Comparison of ENCODE assay signal across 1 cellular context in the genomic region with DNA sequence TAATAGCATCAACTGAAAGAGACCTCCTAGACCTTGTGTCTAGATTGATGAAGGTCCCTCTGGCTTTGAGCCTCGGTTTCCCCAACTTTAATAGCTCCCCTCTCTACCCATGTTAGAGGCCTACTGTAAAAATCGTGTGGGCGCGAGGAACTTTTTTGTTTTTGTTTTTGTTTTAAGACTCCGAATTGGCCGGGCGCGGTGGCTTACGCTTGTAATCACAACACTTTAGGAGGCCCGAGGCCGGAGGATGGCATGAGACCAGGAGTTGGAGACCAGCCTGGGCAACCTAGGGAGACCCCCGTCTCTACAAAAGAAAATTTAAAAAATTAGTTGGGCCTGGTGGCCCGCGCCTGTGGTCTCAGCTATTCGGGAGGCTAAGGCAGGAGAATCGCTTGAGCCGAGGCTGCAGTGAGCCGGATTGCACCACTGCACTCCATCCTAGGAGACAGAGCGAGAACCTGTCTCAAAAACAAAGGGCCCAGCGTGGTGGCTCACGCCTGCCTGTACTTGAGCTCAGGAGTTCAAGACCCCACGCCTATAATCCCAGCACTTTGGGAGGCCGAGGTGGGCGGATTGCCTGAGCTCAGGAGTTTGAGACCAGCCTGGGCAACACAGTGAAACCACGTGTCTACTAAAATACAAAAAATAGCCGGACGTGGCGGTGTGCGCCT.
A peak's percentile ranks its signal among the peaks of the same experiment; 100 is the strongest.
TF ChIP-seq lines count a peak whose summit lies in the region.

No MANE protein-coding gene starts in this region.

TF ChIP-seq in HepG2, 621 proteins besides CTCF, POLR2A, EP300 and RAD21 (continues in another document):
- TF ChIP-seq ZNF747 (CRISPR knock-in tag; IDR thresholded peaks at IDR 0.05; ENCODE audit: borderline replicate concordance), result no peak
- TF ChIP-seq, protein P1, sequence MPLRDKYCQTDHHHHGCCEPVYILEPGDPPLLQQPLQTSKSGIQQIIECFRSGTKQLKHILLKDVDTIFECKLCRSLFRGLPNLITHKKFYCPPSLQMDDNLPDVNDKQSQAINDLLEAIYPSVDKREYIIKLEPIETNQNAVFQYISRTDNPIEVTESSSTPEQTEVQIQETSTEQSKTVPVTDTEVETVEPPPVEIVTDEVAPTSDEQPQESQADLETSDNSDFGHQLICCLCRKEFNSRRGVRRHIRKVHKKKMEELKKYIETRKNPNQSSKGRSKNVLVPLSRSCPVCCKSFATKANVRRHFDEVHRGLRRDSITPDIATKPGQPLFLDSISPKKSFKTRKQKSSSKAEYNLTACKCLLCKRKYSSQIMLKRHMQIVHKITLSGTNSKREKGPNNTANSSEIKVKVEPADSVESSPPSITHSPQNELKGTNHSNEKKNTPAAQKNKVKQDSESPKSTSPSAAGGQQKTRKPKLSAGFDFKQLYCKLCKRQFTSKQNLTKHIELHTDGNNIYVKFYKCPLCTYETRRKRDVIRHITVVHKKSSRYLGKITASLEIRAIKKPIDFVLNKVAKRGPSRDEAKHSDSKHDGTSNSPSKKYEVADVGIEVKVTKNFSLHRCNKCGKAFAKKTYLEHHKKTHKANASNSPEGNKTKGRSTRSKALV (CRISPR knock-in tag; IDR thresholded peaks at IDR 0.05), result 0 out of 2 replicates have a peak, but pooled peaks have one; percentile 6
- 0 out of 2 replicates have a peak, but pooled peaks have one; percentile 3 for TF ChIP-seq ETV5 (CRISPR knock-in tag; IDR thresholded peaks at IDR 0.05; ENCODE audit: borderline replicate concordance)
- TF ChIP-seq ZNF891 (CRISPR knock-in tag; IDR thresholded peaks at IDR 0.05), result 0 out of 2 replicates have a peak, but pooled peaks have one; percentile 6
- TF ChIP-seq, protein P2, sequence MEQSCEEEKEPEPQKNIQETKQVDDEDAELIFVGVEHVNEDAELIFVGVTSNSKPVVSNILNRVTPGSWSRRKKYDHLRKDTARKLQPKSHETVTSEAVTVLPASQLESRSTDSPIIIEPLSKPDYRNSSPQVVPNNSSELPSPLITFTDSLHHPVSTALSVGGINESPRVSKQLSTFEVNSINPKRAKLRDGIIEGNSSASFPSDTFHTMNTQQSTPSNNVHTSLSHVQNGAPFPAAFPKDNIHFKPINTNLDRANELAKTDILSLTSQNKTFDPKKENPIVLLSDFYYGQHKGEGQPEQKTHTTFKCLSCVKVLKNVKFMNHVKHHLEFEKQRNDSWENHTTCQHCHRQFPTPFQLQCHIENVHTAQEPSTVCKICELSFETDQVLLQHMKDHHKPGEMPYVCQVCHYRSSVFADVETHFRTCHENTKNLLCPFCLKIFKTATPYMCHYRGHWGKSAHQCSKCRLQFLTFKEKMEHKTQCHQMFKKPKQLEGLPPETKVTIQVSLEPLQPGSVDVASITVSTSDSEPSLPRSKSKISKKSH (CRISPR knock-in tag; IDR thresholded peaks at IDR 0.05; ENCODE audit: borderline replicate concordance), result 0 out of 2 replicates have a peak, but pooled peaks have one; percentile 14
- 0 out of 2 replicates have a peak, but pooled peaks have one; percentile 0 for TF ChIP-seq NFKBIZ (CRISPR knock-in tag; IDR thresholded peaks at IDR 0.05)
- peak; percentile 45; the same call in 1 of the 2 replicates for TF ChIP-seq ZBTB38 (CRISPR knock-in tag; IDR thresholded peaks at IDR 0.05)
- TF ChIP-seq, protein P3, sequence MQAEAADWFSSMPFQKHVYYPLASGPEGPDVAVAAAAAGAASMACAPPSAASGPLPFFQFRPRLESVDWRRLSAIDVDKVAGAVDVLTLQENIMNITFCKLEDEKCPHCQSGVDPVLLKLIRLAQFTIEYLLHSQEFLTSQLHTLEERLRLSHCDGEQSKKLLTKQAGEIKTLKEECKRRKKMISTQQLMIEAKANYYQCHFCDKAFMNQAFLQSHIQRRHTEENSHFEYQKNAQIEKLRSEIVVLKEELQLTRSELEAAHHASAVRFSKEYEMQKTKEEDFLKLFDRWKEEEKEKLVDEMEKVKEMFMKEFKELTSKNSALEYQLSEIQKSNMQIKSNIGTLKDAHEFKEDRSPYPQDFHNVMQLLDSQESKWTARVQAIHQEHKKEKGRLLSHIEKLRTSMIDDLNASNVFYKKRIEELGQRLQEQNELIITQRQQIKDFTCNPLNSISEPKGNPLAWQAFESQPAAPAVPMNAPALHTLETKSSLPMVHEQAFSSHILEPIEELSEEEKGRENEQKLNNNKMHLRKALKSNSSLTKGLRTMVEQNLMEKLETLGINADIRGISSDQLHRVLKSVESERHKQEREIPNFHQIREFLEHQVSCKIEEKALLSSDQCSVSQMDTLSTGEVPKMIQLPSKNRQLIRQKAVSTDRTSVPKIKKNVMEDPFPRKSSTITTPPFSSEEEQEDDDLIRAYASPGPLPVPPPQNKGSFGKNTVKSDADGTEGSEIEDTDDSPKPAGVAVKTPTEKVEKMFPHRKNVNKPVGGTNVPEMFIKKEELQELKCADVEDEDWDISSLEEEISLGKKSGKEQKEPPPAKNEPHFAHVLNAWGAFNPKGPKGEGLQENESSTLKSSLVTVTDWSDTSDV (CRISPR knock-in tag; IDR thresholded peaks at IDR 0.05), result 0 out of 2 replicates have a peak, but pooled peaks have one; percentile 46
- TF ChIP-seq NCOA1 (CRISPR knock-in tag; IDR thresholded peaks at IDR 0.05), result 0 out of 2 replicates have a peak, but pooled peaks have one; percentile 43
- TF ChIP-seq, protein P4, sequence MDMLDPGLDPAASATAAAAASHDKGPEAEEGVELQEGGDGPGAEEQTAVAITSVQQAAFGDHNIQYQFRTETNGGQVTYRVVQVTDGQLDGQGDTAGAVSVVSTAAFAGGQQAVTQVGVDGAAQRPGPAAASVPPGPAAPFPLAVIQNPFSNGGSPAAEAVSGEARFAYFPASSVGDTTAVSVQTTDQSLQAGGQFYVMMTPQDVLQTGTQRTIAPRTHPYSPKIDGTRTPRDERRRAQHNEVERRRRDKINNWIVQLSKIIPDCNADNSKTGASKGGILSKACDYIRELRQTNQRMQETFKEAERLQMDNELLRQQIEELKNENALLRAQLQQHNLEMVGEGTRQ (IDR thresholded peaks at IDR 0.05; ENCODE audit: low read depth, low read length), result no peak
- TF ChIP-seq, protein P4 (CRISPR knock-in tag; IDR thresholded peaks at IDR 0.05; ENCODE audit: borderline replicate concordance), result 0 out of 2 replicates have a peak, but pooled peaks have one; percentile 40
- TF ChIP-seq, protein P5, sequence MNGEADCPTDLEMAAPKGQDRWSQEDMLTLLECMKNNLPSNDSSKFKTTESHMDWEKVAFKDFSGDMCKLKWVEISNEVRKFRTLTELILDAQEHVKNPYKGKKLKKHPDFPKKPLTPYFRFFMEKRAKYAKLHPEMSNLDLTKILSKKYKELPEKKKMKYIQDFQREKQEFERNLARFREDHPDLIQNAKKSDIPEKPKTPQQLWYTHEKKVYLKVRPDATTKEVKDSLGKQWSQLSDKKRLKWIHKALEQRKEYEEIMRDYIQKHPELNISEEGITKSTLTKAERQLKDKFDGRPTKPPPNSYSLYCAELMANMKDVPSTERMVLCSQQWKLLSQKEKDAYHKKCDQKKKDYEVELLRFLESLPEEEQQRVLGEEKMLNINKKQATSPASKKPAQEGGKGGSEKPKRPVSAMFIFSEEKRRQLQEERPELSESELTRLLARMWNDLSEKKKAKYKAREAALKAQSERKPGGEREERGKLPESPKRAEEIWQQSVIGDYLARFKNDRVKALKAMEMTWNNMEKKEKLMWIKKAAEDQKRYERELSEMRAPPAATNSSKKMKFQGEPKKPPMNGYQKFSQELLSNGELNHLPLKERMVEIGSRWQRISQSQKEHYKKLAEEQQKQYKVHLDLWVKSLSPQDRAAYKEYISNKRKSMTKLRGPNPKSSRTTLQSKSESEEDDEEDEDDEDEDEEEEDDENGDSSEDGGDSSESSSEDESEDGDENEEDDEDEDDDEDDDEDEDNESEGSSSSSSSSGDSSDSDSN (CRISPR knock-in tag; IDR thresholded peaks at IDR 0.05), result 0 out of 2 replicates have a peak, but pooled peaks have one; percentile 2
- TF ChIP-seq, protein P6, sequence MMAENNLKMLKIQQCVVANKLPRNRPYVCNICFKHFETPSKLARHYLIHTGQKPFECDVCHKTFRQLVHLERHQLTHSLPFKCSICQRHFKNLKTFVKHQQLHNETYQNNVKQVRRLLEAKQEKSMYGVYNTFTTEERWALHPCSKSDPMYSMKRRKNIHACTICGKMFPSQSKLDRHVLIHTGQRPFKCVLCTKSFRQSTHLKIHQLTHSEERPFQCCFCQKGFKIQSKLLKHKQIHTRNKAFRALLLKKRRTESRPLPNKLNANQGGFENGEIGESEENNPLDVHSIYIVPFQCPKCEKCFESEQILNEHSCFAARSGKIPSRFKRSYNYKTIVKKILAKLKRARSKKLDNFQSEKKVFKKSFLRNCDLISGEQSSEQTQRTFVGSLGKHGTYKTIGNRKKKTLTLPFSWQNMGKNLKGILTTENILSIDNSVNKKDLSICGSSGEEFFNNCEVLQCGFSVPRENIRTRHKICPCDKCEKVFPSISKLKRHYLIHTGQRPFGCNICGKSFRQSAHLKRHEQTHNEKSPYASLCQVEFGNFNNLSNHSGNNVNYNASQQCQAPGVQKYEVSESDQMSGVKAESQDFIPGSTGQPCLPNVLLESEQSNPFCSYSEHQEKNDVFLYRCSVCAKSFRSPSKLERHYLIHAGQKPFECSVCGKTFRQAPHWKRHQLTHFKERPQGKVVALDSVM (CRISPR knock-in tag; IDR thresholded peaks at IDR 0.05), result peak; percentile 89
- 0 out of 2 replicates have a peak, but pooled peaks have one; percentile 3 for TF ChIP-seq MIXL1 (CRISPR knock-in tag; IDR thresholded peaks at IDR 0.05)
- 0 out of 2 replicates have a peak, but pooled peaks have one; percentile 47 for TF ChIP-seq ZNF615 (CRISPR knock-in tag; IDR thresholded peaks at IDR 0.05; ENCODE audit: borderline replicate concordance)
- TF ChIP-seq ZNF329 (CRISPR knock-in tag; IDR thresholded peaks at IDR 0.05; ENCODE audit: low read depth), result 0 out of 2 replicates have a peak, but pooled peaks have one; percentile 32
- TF ChIP-seq IKZF1 (IDR thresholded peaks at IDR 0.05), result no peak
- TF ChIP-seq ZNF614 (CRISPR knock-in tag; IDR thresholded peaks at IDR 0.05; ENCODE audit: borderline replicate concordance), result no peak
- TF ChIP-seq JUNB (CRISPR knock-in tag; IDR thresholded peaks at IDR 0.05; ENCODE audit: borderline replicate concordance), result no peak
- peak; percentile 18; the same call in 1 of the 2 replicates for TF ChIP-seq ZSCAN29 (CRISPR knock-in tag; conservative IDR thresholded peaks at IDR 0.05)
- no peak for TF ChIP-seq POLR2AphosphoS2 (IDR thresholded peaks at IDR 0.05; ENCODE audit: low read depth, low read length)
- TF ChIP-seq ZNF256 (CRISPR knock-in tag; conservative IDR thresholded peaks at IDR 0.05), result no peak
- TF ChIP-seq, protein P7, sequence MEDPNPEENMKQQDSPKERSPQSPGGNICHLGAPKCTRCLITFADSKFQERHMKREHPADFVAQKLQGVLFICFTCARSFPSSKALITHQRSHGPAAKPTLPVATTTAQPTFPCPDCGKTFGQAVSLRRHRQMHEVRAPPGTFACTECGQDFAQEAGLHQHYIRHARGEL (CRISPR knock-in tag; IDR thresholded peaks at IDR 0.05), result no peak
- TF ChIP-seq MBD4 (IDR thresholded peaks at IDR 0.05; ENCODE audit: borderline replicate concordance, low read length), result no peak
- TF ChIP-seq, protein P8, sequence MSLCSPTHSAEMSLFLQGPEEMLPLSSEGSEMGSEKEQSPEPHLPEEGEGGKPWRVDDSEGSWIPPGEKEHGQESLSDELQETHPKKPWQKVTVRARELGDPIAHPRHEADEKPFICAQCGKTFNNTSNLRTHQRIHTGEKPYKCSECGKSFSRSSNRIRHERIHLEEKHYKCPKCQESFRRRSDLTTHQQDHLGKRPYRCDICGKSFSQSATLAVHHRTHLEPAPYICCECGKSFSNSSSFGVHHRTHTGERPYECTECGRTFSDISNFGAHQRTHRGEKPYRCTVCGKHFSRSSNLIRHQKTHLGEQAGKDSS (CRISPR knock-in tag; IDR thresholded peaks at IDR 0.05; ENCODE audit: borderline replicate concordance, low read depth), result no peak
- 0 out of 2 replicates have a peak, but pooled peaks have one; percentile 7 for TF ChIP-seq NCOA2 (CRISPR knock-in tag; IDR thresholded peaks at IDR 0.05)
- TF ChIP-seq SIX1 (CRISPR knock-in tag; IDR thresholded peaks at IDR 0.05; ENCODE audit: borderline replicate concordance), result peak; percentile 11; the same call in 1 of the 2 replicates
- 0 out of 2 replicates have a peak, but pooled peaks have one; percentile 7 for TF ChIP-seq ZNF501 (CRISPR knock-in tag; IDR thresholded peaks at IDR 0.05)
- 0 out of 2 replicates have a peak, but pooled peaks have one; percentile 20 for TF ChIP-seq GATAD2A (CRISPR knock-in tag; IDR thresholded peaks at IDR 0.05)
- 0 out of 2 replicates have a peak, but pooled peaks have one; percentile 4 for TF ChIP-seq ATF1 (CRISPR knock-in tag; IDR thresholded peaks at IDR 0.05)
- TF ChIP-seq, protein P9, sequence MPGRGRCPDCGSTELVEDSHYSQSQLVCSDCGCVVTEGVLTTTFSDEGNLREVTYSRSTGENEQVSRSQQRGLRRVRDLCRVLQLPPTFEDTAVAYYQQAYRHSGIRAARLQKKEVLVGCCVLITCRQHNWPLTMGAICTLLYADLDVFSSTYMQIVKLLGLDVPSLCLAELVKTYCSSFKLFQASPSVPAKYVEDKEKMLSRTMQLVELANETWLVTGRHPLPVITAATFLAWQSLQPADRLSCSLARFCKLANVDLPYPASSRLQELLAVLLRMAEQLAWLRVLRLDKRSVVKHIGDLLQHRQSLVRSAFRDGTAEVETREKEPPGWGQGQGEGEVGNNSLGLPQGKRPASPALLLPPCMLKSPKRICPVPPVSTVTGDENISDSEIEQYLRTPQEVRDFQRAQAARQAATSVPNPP (CRISPR knock-in tag; IDR thresholded peaks at IDR 0.05), result no peak
- no peak for TF ChIP-seq ASH2L (IDR thresholded peaks at IDR 0.05; ENCODE audit: insufficient read length, low read depth, low read length)
- TF ChIP-seq ZFP1 (CRISPR knock-in tag; IDR thresholded peaks at IDR 0.05), result peak; percentile 16; the same call in 1 of the 2 replicates
- TF ChIP-seq GPN1 (CRISPR knock-in tag; IDR thresholded peaks at IDR 0.05; ENCODE audit: borderline replicate concordance), result no peak
- 0 out of 2 replicates have a peak, but pooled peaks have one; percentile 8 for TF ChIP-seq ESRRA (CRISPR knock-in tag; IDR thresholded peaks at IDR 0.05; ENCODE audit: low read depth)
- TF ChIP-seq SALL2 (CRISPR knock-in tag; IDR thresholded peaks at IDR 0.05), result peak; percentile 16; the same call in 1 of the 2 replicates
- 0 out of 2 replicates have a peak, but pooled peaks have one; percentile 14 for TF ChIP-seq ELF1 (CRISPR knock-in tag; IDR thresholded peaks at IDR 0.05)
- TF ChIP-seq RARA (CRISPR knock-in tag; IDR thresholded peaks at IDR 0.05), result no peak
- TF ChIP-seq, protein P10, sequence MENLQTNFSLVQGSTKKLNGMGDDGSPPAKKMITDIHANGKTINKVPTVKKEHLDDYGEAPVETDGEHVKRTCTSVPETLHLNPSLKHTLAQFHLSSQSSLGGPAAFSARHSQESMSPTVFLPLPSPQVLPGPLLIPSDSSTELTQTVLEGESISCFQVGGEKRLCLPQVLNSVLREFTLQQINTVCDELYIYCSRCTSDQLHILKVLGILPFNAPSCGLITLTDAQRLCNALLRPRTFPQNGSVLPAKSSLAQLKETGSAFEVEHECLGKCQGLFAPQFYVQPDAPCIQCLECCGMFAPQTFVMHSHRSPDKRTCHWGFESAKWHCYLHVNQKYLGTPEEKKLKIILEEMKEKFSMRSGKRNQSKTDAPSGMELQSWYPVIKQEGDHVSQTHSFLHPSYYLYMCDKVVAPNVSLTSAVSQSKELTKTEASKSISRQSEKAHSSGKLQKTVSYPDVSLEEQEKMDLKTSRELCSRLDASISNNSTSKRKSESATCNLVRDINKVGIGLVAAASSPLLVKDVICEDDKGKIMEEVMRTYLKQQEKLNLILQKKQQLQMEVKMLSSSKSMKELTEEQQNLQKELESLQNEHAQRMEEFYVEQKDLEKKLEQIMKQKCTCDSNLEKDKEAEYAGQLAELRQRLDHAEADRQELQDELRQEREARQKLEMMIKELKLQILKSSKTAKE (CRISPR knock-in tag; IDR thresholded peaks at IDR 0.05; ENCODE audit: borderline replicate concordance), result no peak
